Comparison of ENCODE assay signal across 8 cellular contexts in the genomic region with DNA sequence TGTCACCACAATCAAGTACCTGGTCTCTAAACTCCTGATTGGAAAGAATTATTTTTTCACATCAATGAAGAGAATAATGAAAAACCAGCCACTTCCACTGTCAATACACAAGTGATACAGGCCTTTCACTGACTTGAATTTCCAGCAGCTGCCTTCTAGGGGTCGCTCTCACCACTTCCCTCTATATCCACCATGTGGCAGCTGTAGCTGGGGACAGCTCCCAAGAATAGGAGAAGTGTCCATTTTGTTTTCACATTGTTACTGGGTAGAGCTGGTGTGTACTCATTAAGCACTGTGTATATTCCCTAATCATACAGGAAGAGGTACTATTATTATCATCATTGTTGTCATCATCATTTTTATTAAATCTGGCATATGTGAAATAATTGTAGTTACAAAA.
A peak's percentile ranks its signal among the peaks of the same experiment; 100 is the strongest.
DNase-seq lines count a peak whose midpoint lies in the region; ATAC-seq, FAIRE-seq and TF ChIP-seq lines count a peak whose summit lies in the region.

No MANE protein-coding gene starts in this region.

- no peaks in the 10 kb centered on the region for H3K27me3 Mint-ChIP-seq in CD8-positive, alpha-beta memory T cell
- no peaks in the 10 kb centered on the region for H3K27me3 Mint-ChIP-seq in stimulated activated naive B cell treated with anti-CD40 and anti-IgM and Interleukin-4, amounts not matched to agents 10 μg/mL and 1 μg/mL and 100 μg/mL, for 72 hours

- FAIRE-seq in pancreas (lab: Jason Lieb, UNC): no peak

- CTCF ChIA-PET in CD8-positive, alpha-beta memory T cell (lab: Charles Lee): no interaction called here

- no peak overlapping the region for H3K27ac ChIP-seq in pancreas
- no peak overlapping the region for H3K27ac ChIP-seq in CD8-positive, alpha-beta memory T cell (ENCODE audit: low read depth, low read length)

- peaks cover 2 to 41% (median 12%) of the 10 kb centered on the region in 5 donors for H3K9me3 Mint-ChIP-seq in CD8-positive, alpha-beta memory T cell
- no peaks in the 10 kb centered on the region for H3K9me3 Mint-ChIP-seq in stimulated activated naive B cell treated with anti-CD40 and anti-IgM and Interleukin-4, amounts not matched to agents 10 μg/mL and 1 μg/mL and 100 μg/mL, for 72 hours

- H3K27me3 ChIP-seq in HAP-1 (ENCODE audit: low read depth) (no peaks in the 10 kb centered on the region), pancreas (no peaks in the 10 kb centered on the region)
- H3K27me3 ChIP-seq in CD8-positive, alpha-beta memory T cell (ENCODE audit: insufficient read depth, low read length, poor library complexity, severe bottlenecking): no peaks in the 10 kb centered on the region

- in situ Hi-C loops in HAP-1 (cut with MboI; ENCODE audit: low sequenced_read_pairs): no loop called here
- in situ Hi-C loops in astrocyte of the cerebellum (cut with HindIII; ENCODE audit: low sequenced_read_pairs): no loop called here

- H3K36me3 ChIP-seq in HAP-1 (replicated peaks) (no peaks in the 10 kb centered on the region), pancreas (no peaks in the 10 kb centered on the region)
- H3K36me3 ChIP-seq in CD8-positive, alpha-beta memory T cell (ENCODE audit: insufficient read depth, low read length): no peaks in the 10 kb centered on the region

- intact Hi-C loops in pancreas (cut with DNase I): no loop called here

- H3K4me1 ChIP-seq in HAP-1 (no peaks in the 10 kb centered on the region), pancreas (peaks cover 0 to 6% (median 4%) of the 10 kb centered on the region in 3 donors)
- H3K4me1 ChIP-seq in CD8-positive, alpha-beta memory T cell (ENCODE audit: insufficient read depth, low read length): no peaks in the 10 kb centered on the region

- peak; percentile 13 for TF ChIP-seq CTCF in astrocyte of the cerebellum (IDR thresholded peaks at IDR 0.05; ENCODE audit: low read depth, low read length, missing control alignments)
- no peak for TF ChIP-seq CTCF in pancreas (IDR thresholded peaks at IDR 0.05)

- H3K9me3 ChIP-seq in HAP-1: no peaks in the 10 kb centered on the region
- no peaks in the 10 kb centered on the region for H3K9me3 ChIP-seq in pancreas
- no peaks in the 10 kb centered on the region for H3K9me3 ChIP-seq in CD8-positive, alpha-beta memory T cell (ENCODE audit: low read length)

- peak; percentile 60 to 62 for DNase-seq in HAP-1 (ENCODE audit: low spot score in 2 of 2)
- DNase-seq in NCI-H2171 treated with DMSO at 0.1 percent for 48 hours (lab: John Stamatoyannopoulos, UW): peak; percentile 84
- no peak for DNase-seq in astrocyte of the cerebellum (ENCODE audit: low read depth)
- no peak for DNase-seq in pancreas
- DNase-seq in CD8-positive, alpha-beta memory T cell: no peak
- DNase-seq in stimulated activated naive B cell treated with anti-CD40 and anti-IgM and Interleukin-4, amounts not matched to agents 10 μg/mL and 1 μg/mL and 100 μg/mL, for 72 hours: no peak

- 45 to 55% methylated on average over 1 of the region's 1 CpG for WGBS in pancreas, 2 donors

- POLR2A ChIA-PET in CD8-positive, alpha-beta memory T cell (lab: Charles Lee): no interaction called here

- ATAC-seq in pancreas (peak; percentile 32 to 67 (median 54)), HG02884 (IDR thresholded peaks at IDR 0.05; ENCODE audit: unreplicated experiment) (no peak), GM21786 (IDR thresholded peaks at IDR 0.05; ENCODE audit: unreplicated experiment) (no peak)
- ATAC-seq in stimulated activated naive B cell treated with anti-CD40 and anti-IgM and Interleukin-4, amounts not matched to agents 10 μg/mL and 1 μg/mL and 100 μg/mL, for 72 hours (replicated peaks): no peak

- no peak overlapping the region for H3K27ac Mint-ChIP-seq in CD8-positive, alpha-beta memory T cell
- no peak overlapping the region for H3K27ac Mint-ChIP-seq in stimulated activated naive B cell treated with anti-CD40 and anti-IgM and Interleukin-4, amounts not matched to agents 10 μg/mL and 1 μg/mL and 100 μg/mL, for 72 hours

- H3K4me3 ChIP-seq in HAP-1 (no peak overlapping the region), astrocyte of the cerebellum (ENCODE audit: low read depth, low read length) (no peak overlapping the region), pancreas (no peak overlapping the region)
- H3K4me3 ChIP-seq in CD8-positive, alpha-beta memory T cell (ENCODE audit: low read length): no peak overlapping the region

- peaks cover 0 to 2% (median 0%) of the 10 kb centered on the region in 3 donors for H3K4me1 Mint-ChIP-seq in CD8-positive, alpha-beta memory T cell
- no peaks in the 10 kb centered on the region for H3K4me1 Mint-ChIP-seq in stimulated activated naive B cell treated with anti-CD40 and anti-IgM and Interleukin-4, amounts not matched to agents 10 μg/mL and 1 μg/mL and 100 μg/mL, for 72 hours

- H3K36me3 Mint-ChIP-seq in CD8-positive, alpha-beta memory T cell: no peaks in the 10 kb centered on the region
- H3K36me3 Mint-ChIP-seq in stimulated activated naive B cell treated with anti-CD40 and anti-IgM and Interleukin-4, amounts not matched to agents 10 μg/mL and 1 μg/mL and 100 μg/mL, for 72 hours: no peaks in the 10 kb centered on the region

- H3K4me3 Mint-ChIP-seq in CD8-positive, alpha-beta memory T cell: no peak overlapping the region
- H3K4me3 Mint-ChIP-seq in stimulated activated naive B cell treated with anti-CD40 and anti-IgM and Interleukin-4, amounts not matched to agents 10 μg/mL and 1 μg/mL and 100 μg/mL, for 72 hours: no peak overlapping the region

Comparison
In these comparisons a context has a peak if more than half of its experiments do, and no peak if none do; other contexts are left out.
1. DNase-seq: peak in HAP-1 (2 of 2) and NCI-H2171 treated with DMSO at 0.1 percent for 48 hours (single experiment); none in astrocyte of the cerebellum (single experiment), pancreas (0 of 6), CD8-positive, alpha-beta memory T cell (0 of 5) and stimulated activated naive B cell treated with anti-CD40 and anti-IgM and Interleukin-4, amounts not matched to agents 10 μg/mL and 1 μg/mL and 100 μg/mL, for 72 hours (single experiment).
2. ATAC-seq: peak in pancreas (4 of 4); none in HG02884 (single experiment), stimulated activated naive B cell treated with anti-CD40 and anti-IgM and Interleukin-4, amounts not matched to agents 10 μg/mL and 1 μg/mL and 100 μg/mL, for 72 hours (0 of 2) and GM21786 (single experiment).